16 cellular contexts compared by ENCODE assay signal in genomic region chr19:3611841-3612240, GRCh38. TPM values are rescaled to one million over a fixed set of nuclear protein-coding genes. Genes with fewer than 3 reads are reported as not detected.
DNase-seq lines count a peak whose midpoint lies in the region; ATAC-seq and TF ChIP-seq lines count a peak whose summit lies in the region.
"Had no signal": no experiment of that assay in that cellular context is flagged by ENCODE, and none has a peak within 500 bp of the region (broad histone marks: within the 10 kb centered on the region; RNA-seq: fewer than 3 reads in every experiment).

No MANE protein-coding gene starts in this region.

- TF ChIP-seq POLR2A in gastroesophageal sphincter (IDR thresholded peaks at IDR 0.05), result no peak

- H3K27ac ChIP-seq in right cardiac atrium (ENCODE audit: low read length) (no peak overlapping the region), gastroesophageal sphincter (peak overlapping the region in 3 of 4 donors; percentile 5 to 69 (median 21))

- no peak for TF ChIP-seq CTCF in gastroesophageal sphincter (IDR thresholded peaks at IDR 0.05)

- H3K4me1 ChIP-seq in right cardiac atrium (ENCODE audit: control insufficient read depth, insufficient read depth, low read length) (peaks cover 3% of the 10 kb centered on the region), gastroesophageal sphincter (peaks cover 0 to 74% (median 30%) of the 10 kb centered on the region in 3 donors)

- H3K4me1 Mint-ChIP-seq in stimulated activated naive B cell treated with anti-CD40 and anti-IgM and Interleukin-4, amounts not matched to agents 10 μg/mL and 1 μg/mL and 100 μg/mL, for 72 hours, result peaks cover 14 to 29% of the 10 kb centered on the region in 2 donors

- intact Hi-C loops in right cardiac atrium (cut with DNase I), result loop anchor here in 1 of 4 donors (10.0 kb wide), 2 partner anchors 67 to 307 kb away; no protein-coding TSS in a partner anchor
- intact Hi-C loops in cardiac septum (cut with DNase I), result no loop called here
- intact Hi-C loops in left colon (cut with DNase I, micrococcal nuclease), result no loop called here

- DNase-seq in right cardiac atrium (peak; percentile 13 to 59 (median 53)), cardiac septum (ENCODE audit: low spot score) (no peak), NCI-H128 (lab: John Stamatoyannopoulos, UW; ENCODE audit: unreplicated experiment) (no peak), left colon (no peak)
- no peak for DNase-seq in stimulated activated naive B cell treated with anti-CD40 and anti-IgM and Interleukin-4, amounts not matched to agents 10 μg/mL and 1 μg/mL and 100 μg/mL, for 72 hours
- DNase-seq: 8988T; Calu3; CD8-positive, alpha-beta T cell; DMS79 treated with DMSO at 0.1 percent for 48 hours; GF-D8; HCEC 1CT had no signal

- peaks cover 23 to 49% of the 10 kb centered on the region in 2 donors for H3K36me3 Mint-ChIP-seq in stimulated activated naive B cell treated with anti-CD40 and anti-IgM and Interleukin-4, amounts not matched to agents 10 μg/mL and 1 μg/mL and 100 μg/mL, for 72 hours

- no peak overlapping the region for H3K4me3 Mint-ChIP-seq in stimulated activated naive B cell treated with anti-CD40 and anti-IgM and Interleukin-4, amounts not matched to agents 10 μg/mL and 1 μg/mL and 100 μg/mL, for 72 hours
- H3K4me3 Mint-ChIP-seq: B cell; CD8-positive, alpha-beta T cell; GM23338 had no signal

- H3K36me3 ChIP-seq in gastroesophageal sphincter, result peaks cover 0 to 63% of the 10 kb centered on the region in 2 donors

- H3K9me3 Mint-ChIP-seq in stimulated activated naive B cell treated with anti-CD40 and anti-IgM and Interleukin-4, amounts not matched to agents 10 μg/mL and 1 μg/mL and 100 μg/mL, for 72 hours, result peaks cover 0 to 2% of the 10 kb centered on the region in 2 donors
- H3K9me3 Mint-ChIP-seq: CD8-positive, alpha-beta T cell; GM23338 had no signal

- WGBS in right cardiac atrium, result 93% methylated on average over 36 of the region's 36 CpGs
- 92 to 98% methylated on average over 22 to 36 of the region's 36 CpGs for WGBS in gastroesophageal sphincter (ENCODE audit: low coverage in 1 of 2), 2 donors

- no peaks in the 10 kb centered on the region for H3K27me3 Mint-ChIP-seq in stimulated activated naive B cell treated with anti-CD40 and anti-IgM and Interleukin-4, amounts not matched to agents 10 μg/mL and 1 μg/mL and 100 μg/mL, for 72 hours
- H3K27me3 Mint-ChIP-seq: B cell had no signal

- no peak for TF ChIP-seq EP300 in gastroesophageal sphincter (IDR thresholded peaks at IDR 0.05)

- H3K27ac Mint-ChIP-seq in stimulated activated naive B cell treated with anti-CD40 and anti-IgM and Interleukin-4, amounts not matched to agents 10 μg/mL and 1 μg/mL and 100 μg/mL, for 72 hours, result peak overlapping the region; percentile 65
- H3K27ac Mint-ChIP-seq: B cell; CD8-positive, alpha-beta T cell; GM23338 had no signal

- H3K9me3 ChIP-seq in right cardiac atrium (ENCODE audit: control insufficient read depth, low read length) (no peaks in the 10 kb centered on the region), gastroesophageal sphincter (no peaks in the 10 kb centered on the region)
- H3K9me3 ChIP-seq: BLaER1 treated with 17β-estradiol and CSF1 and Interleukin-3, amounts not matched to agents 10 nM and 100 nM had no signal

- no peak for ATAC-seq in right cardiac atrium
- ATAC-seq in gastroesophageal sphincter, result no peak
- ATAC-seq in stimulated activated naive B cell treated with anti-CD40 and anti-IgM and Interleukin-4, amounts not matched to agents 10 μg/mL and 1 μg/mL and 100 μg/mL, for 72 hours (replicated peaks), result no peak
- ATAC-seq in HG02852 (IDR thresholded peaks at IDR 0.05; ENCODE audit: unreplicated experiment), result no peak
- ATAC-seq in left colon, result no peak
- ATAC-seq: CD8-positive, alpha-beta T cell had no signal

- no peaks in the 10 kb centered on the region for H3K27me3 ChIP-seq in right cardiac atrium (ENCODE audit: control insufficient read depth, insufficient read depth)
- no peaks in the 10 kb centered on the region for H3K27me3 ChIP-seq in gastroesophageal sphincter

- H3K4me3 ChIP-seq in right cardiac atrium (ENCODE audit: low read length) (no peak overlapping the region), gastroesophageal sphincter (no peak overlapping the region)
- H3K4me3 ChIP-seq: BLaER1 treated with 17β-estradiol and CSF1 and Interleukin-3, amounts not matched to agents 10 nM and 100 nM; GM23338 had no signal

RNA-seq across cellular contexts. Expression of gene TBXA2R, which starts 5.2 kb away (rescaled TPM):
- total RNA-seq in right cardiac atrium, result 1 to 10 TPM; 1.3 to 2.2 (median 2.0) TPM
- 1.8 TPM for polyA plus RNA-seq in right cardiac atrium
- total RNA-seq in cardiac septum, result 1.9 TPM
- 10 to 100 TPM in 1 of 4 donors, 1 to 10 TPM in 3; 1.4 to 14.9 (median 4.5) TPM for total RNA-seq in gastroesophageal sphincter
- 1 to 10 TPM in 1 of 2 donors, under 1 TPM in 1; 0.64 to 1.0 TPM for total RNA-seq in left colon

RNA-seq across cellular contexts. Expression of gene CACTIN, which starts 14.7 kb away (rescaled TPM):
- total RNA-seq in right cardiac atrium (10 to 100 TPM; 13.8 to 17.8 (median 14.4) TPM), cardiac septum (10.7 TPM), gastroesophageal sphincter (10 to 100 TPM; 20.3 to 34.2 (median 28.6) TPM), left colon (10 to 100 TPM; 16.9 to 20.0 TPM)
- 13.5 TPM for polyA plus RNA-seq in right cardiac atrium

RNA-seq across cellular contexts. Expression of gene GIPC3, which starts 26.6 kb away (rescaled TPM):
- total RNA-seq in right cardiac atrium (1 to 10 TPM in 2 of 4 donors, under 1 TPM in 2; 0.89 to 2.1 (median 1.2) TPM), cardiac septum (1.3 TPM), gastroesophageal sphincter (10 to 100 TPM in 1 of 4 donors, 1 to 10 TPM in 2, under 1 TPM in 1; 0.94 to 16.8 (median 2.1) TPM), left colon (under 1 TPM; 0.24 to 0.64 TPM)
- polyA plus RNA-seq in right cardiac atrium, result 1.2 TPM
- total RNA-seq: Calu3 had no signal

RNA-seq across cellular contexts. Expression of gene HMG20B, which starts 39.1 kb away (rescaled TPM):
- total RNA-seq in right cardiac atrium (10 to 100 TPM; 35.7 to 46.0 (median 36.2) TPM), cardiac septum (32.6 TPM), gastroesophageal sphincter (100 to 1,000 TPM; 106 to 203 (median 154) TPM), left colon (10 to 100 TPM; 85.6 to 88.2 TPM)
- polyA plus RNA-seq in right cardiac atrium, result 50.5 TPM

RNA-seq across cellular contexts. Expression of gene MFSD12, which starts 54.5 kb away (rescaled TPM):
- total RNA-seq in right cardiac atrium (10 to 100 TPM; 20.6 to 31.7 (median 29.6) TPM), cardiac septum (25.4 TPM), gastroesophageal sphincter (10 to 100 TPM; 22.1 to 94.1 (median 42.2) TPM), left colon (10 to 100 TPM; 31.0 to 41.1 TPM)
- polyA plus RNA-seq in right cardiac atrium, result 21.3 TPM

Comparison
In these comparisons a context has a peak if more than half of its experiments do, and no peak if none do; other contexts are left out.
1. DNase-seq: peak in right cardiac atrium (3 of 3); none in cardiac septum (single experiment), stimulated activated naive B cell treated with anti-CD40 and anti-IgM and Interleukin-4, amounts not matched to agents 10 μg/mL and 1 μg/mL and 100 μg/mL, for 72 hours (single experiment), NCI-H128 (single experiment) and left colon (0 of 2).